1 cellular context compared by ENCODE assay signal in genomic region chr1:164754088-164754600, GRCh38.
TF ChIP-seq lines count a peak whose summit lies in the region.

No MANE protein-coding gene starts in this region.

TF ChIP-seq in A549, 52 proteins besides CTCF, POLR2A, EP300 and RAD21 (continued from another document):
- TF ChIP-seq EHF (CRISPR knock-in tag; IDR thresholded peaks at IDR 0.05) = no peak
- TF ChIP-seq HMGXB4 (CRISPR knock-in tag; IDR thresholded peaks at IDR 0.05; ENCODE audit: borderline replicate concordance) = no peak
